8 cellular contexts compared by ENCODE assay signal in the genomic region with DNA sequence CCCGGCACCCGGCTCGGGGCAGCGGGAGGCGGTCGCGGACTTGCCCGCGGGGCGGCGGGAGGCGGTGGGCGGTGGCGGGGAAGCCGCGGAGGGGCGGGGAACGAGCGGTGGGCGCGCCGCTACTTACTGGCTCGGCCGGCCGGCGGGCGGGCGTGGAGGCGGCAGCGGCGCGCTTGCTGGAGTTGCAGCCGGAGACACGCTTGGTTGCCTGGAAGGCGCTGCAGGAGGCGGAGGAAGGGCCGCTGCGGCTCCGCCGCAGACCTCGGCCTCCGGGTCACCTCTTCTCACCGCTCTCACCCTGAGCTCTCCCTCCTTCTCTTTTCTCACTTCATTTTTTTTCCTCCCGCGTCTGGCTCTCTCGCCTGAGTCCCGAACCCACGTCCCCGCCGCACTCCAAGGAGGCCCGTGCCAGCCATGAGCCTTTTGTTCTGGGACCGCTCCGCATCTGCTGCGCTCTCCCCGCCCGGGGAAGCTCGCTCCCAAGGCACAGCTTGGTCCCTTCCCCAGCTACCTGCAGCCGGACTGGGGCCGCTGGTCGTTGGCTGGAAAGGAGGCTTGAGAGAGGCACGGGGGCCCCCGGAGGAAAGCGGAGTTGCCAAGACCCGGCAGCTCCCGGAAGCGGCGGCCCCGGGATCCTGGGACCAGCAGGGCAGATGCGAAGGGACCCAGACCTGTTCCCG. TPM values are rescaled to one million over a fixed set of nuclear protein-coding genes. Genes with fewer than 3 reads are reported as not detected.
A peak's percentile ranks its signal among the peaks of the same experiment; 100 is the strongest.
DNase-seq lines count a peak whose midpoint lies in the region; ATAC-seq and TF ChIP-seq lines count a peak whose summit lies in the region.

No MANE protein-coding gene starts in this region.

- H3K27ac Mint-ChIP-seq in effector memory CD8-positive, alpha-beta T cell = no peak overlapping the region
- H3K27ac Mint-ChIP-seq in osteocyte (ENCODE audit: unreplicated experiment) = no peak overlapping the region

- ATAC-seq in GM19043 (IDR thresholded peaks at IDR 0.05; ENCODE audit: low read depth, unreplicated experiment) (peak; percentile 89), HG03097 (IDR thresholded peaks at IDR 0.05; ENCODE audit: low FRiP score, unreplicated experiment) (peak; percentile 96), omental fat pad (ENCODE audit: low FRiP score) (no peak)
- ATAC-seq in effector memory CD8-positive, alpha-beta T cell (replicated peaks) = no peak

- peaks cover 0 to 12% of the 10 kb centered on the region in 2 donors for H3K4me1 Mint-ChIP-seq in effector memory CD8-positive, alpha-beta T cell (ENCODE audit: low read depth in 2 of 2)
- peaks cover 12% of the 10 kb centered on the region for H3K4me1 Mint-ChIP-seq in osteocyte (ENCODE audit: unreplicated experiment)

- H3K4me3 Mint-ChIP-seq in effector memory CD8-positive, alpha-beta T cell = peak overlapping the region; percentile 63
- H3K4me3 Mint-ChIP-seq in osteocyte (ENCODE audit: unreplicated experiment) = peak overlapping the region; percentile 73

- TF ChIP-seq CTCF in osteocyte (IDR thresholded peaks at IDR 0.05) = no peak
- TF ChIP-seq CTCF in omental fat pad (IDR thresholded peaks at IDR 0.05) = no peak

- H3K36me3 Mint-ChIP-seq in effector memory CD8-positive, alpha-beta T cell (ENCODE audit: insufficient read depth) = no peaks in the 10 kb centered on the region
- no peaks in the 10 kb centered on the region for H3K36me3 Mint-ChIP-seq in osteocyte (ENCODE audit: unreplicated experiment)

- peak; percentile 16 for DNase-seq in EH (ENCODE audit: low read depth)
- peak; percentile 17 for DNase-seq in NOMO-1 treated with dmso at 0.1 percent for 144 hours (lab: John Stamatoyannopoulos, UW; ENCODE audit: unreplicated experiment)
- DNase-seq in effector memory CD8-positive, alpha-beta T cell = no peak
- DNase-seq in osteocyte (ENCODE audit: extremely low spot score, unreplicated experiment) = no peak
- DNase-seq in omental fat pad (ENCODE audit: low spot score) = no peak
- DNase-seq in activated effector memory CD4-positive, alpha-beta T cell treated with Interleukin-2 at 50 U/mL for 16 hours = no peak

- H3K9me3 Mint-ChIP-seq in effector memory CD8-positive, alpha-beta T cell = no peaks in the 10 kb centered on the region
- no peaks in the 10 kb centered on the region for H3K9me3 Mint-ChIP-seq in osteocyte (ENCODE audit: unreplicated experiment)

- peaks cover 0 to 47% of the 10 kb centered on the region in 2 donors for H3K27me3 Mint-ChIP-seq in effector memory CD8-positive, alpha-beta T cell
- H3K27me3 Mint-ChIP-seq in osteocyte (ENCODE audit: unreplicated experiment) = peaks cover 45% of the 10 kb centered on the region

RNA-seq across cellular contexts. Expression of a gene that starts 0.6 kb away (rescaled TPM):
- total RNA-seq in osteocyte (not detected in 2 replicates), omental fat pad (not detected)

Comparison
In these comparisons a context has a peak if more than half of its experiments do, and no peak if none do; other contexts are left out.
1. DNase-seq: peak in EH (single experiment) and NOMO-1 treated with dmso at 0.1 percent for 144 hours (single experiment); none in effector memory CD8-positive, alpha-beta T cell (0 of 3), osteocyte (single experiment), omental fat pad (single experiment) and activated effector memory CD4-positive, alpha-beta T cell treated with Interleukin-2 at 50 U/mL for 16 hours (single experiment).
2. ATAC-seq: peak in GM19043 (single experiment) and HG03097 (single experiment); none in effector memory CD8-positive, alpha-beta T cell (single experiment) and omental fat pad (single experiment).